ENCODE assay signal across 8 cellular contexts in the genomic region with DNA sequence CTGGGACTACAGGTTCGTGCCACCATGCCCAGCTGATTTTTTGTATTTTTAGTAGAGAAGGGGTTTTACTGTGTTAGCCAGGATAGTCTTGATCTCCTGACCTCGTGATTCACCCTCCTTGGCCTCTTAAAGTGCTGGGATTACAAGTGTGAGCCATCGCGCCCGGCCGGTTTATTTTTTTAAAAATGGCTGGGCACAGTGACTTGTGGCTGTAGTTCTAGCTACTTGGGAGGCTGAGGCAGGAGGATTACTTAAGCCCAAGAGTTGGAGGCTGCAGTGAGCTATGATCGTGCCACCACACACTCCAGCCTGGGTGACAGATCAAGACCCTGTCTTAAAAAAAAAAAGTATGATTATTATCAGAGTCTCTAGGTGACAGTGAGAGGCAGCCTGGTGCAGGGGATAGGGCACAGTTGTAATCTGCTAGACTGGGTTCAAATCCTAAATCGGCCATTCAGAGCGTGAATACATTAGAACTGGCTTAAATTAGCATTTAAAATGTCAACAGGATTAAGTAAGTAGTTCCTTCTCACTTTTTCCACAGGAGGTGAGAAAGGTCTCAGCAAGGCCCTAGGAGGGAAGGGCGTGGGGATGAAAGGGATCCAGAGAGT. TPM values are rescaled to one million over a fixed set of nuclear protein-coding genes. Genes with fewer than 3 reads are reported as not detected.
DNase-seq lines count a peak whose midpoint lies in the region; TF ChIP-seq lines count a peak whose summit lies in the region.

No MANE protein-coding gene starts in this region.

- H3K14ac ChIP-seq in trophoblast cell (ENCODE audit: low read length): peak overlapping the region; percentile 22

- H2BK120ac ChIP-seq in trophoblast cell (ENCODE audit: insufficient read depth, low read length, poor library complexity): peak overlapping the region; percentile 70

- H3K4me3 ChIP-seq in GM12865 (ENCODE audit: low read depth, low read length): peak overlapping the region; percentile 65
- H3K4me3 ChIP-seq in NT2/D1 (ENCODE audit: insufficient read length, low read depth): peak overlapping the region; percentile 47
- peak overlapping the region; percentile 94 for H3K4me3 ChIP-seq in endodermal cell (ENCODE audit: low read length)
- no peak overlapping the region for H3K4me3 ChIP-seq in trophoblast cell (ENCODE audit: low read depth, low read length)

- no peak overlapping the region for H3K4ac ChIP-seq in trophoblast cell (ENCODE audit: low read depth, low read length)

- H3K79me2 ChIP-seq in trophoblast cell (ENCODE audit: control insufficient read depth, insufficient read depth, low read length, poor library complexity): peaks cover 4% of the 10 kb centered on the region

- no peaks in the 10 kb centered on the region for H3K27me3 Mint-ChIP-seq in endodermal cell (ENCODE audit: insufficient read depth)

- no peak overlapping the region for H3K18ac ChIP-seq in trophoblast cell (ENCODE audit: low read length)

- TF ChIP-seq CTCF in GM12865 (IDR thresholded peaks at IDR 0.05; ENCODE audit: insufficient read depth, low read depth, low read length, missing control alignments) (no peak), endodermal cell (conservative IDR thresholded peaks at IDR 0.05) (no peak)

- peaks cover 8% of the 10 kb centered on the region for H3K9me3 Mint-ChIP-seq in endodermal cell

- peak overlapping the region; percentile 67 for H4K91ac ChIP-seq in trophoblast cell (ENCODE audit: low read depth, low read length)

- H3K27me3 ChIP-seq in NT2/D1 (ENCODE audit: insufficient read depth, insufficient read length) (no peaks in the 10 kb centered on the region), endodermal cell (ENCODE audit: control insufficient read depth, insufficient read depth, low read length, poor library complexity, severe bottlenecking) (no peaks in the 10 kb centered on the region), trophoblast cell (ENCODE audit: insufficient read depth, low read length) (no peaks in the 10 kb centered on the region)

- H4K8ac ChIP-seq in trophoblast cell (ENCODE audit: low read depth, low read length): peak overlapping the region; percentile 72

- H2AK5ac ChIP-seq in trophoblast cell (ENCODE audit: low read length): no peak overlapping the region

- H3K4me1 ChIP-seq in NT2/D1 (ENCODE audit: insufficient read depth, insufficient read length): no peaks in the 10 kb centered on the region
- H3K4me1 ChIP-seq in endodermal cell (ENCODE audit: control insufficient read depth, insufficient read depth, low read length): peaks cover 17% of the 10 kb centered on the region
- peaks cover 17% of the 10 kb centered on the region in 2 experiments for H3K4me1 ChIP-seq in trophoblast cell (ENCODE audit: control insufficient read depth in 1 of 2, insufficient read depth in 2 of 2, low read length in 2 of 2)

- peaks cover 63% of the 10 kb centered on the region for H3K4me1 Mint-ChIP-seq in endodermal cell

- H3K79me1 ChIP-seq in trophoblast cell (ENCODE audit: low read length): peaks cover 21% of the 10 kb centered on the region

- H2AFZ ChIP-seq in trophoblast cell (ENCODE audit: insufficient read depth, low read length, poor library complexity): peak overlapping the region; percentile 32

- H3K4me3 Mint-ChIP-seq in endodermal cell: peak overlapping the region; percentile 91

- H2BK5ac ChIP-seq in trophoblast cell (ENCODE audit: low read depth, low read length, poor library complexity): peak overlapping the region; percentile 41

- H3K9ac ChIP-seq in NT2/D1 (ENCODE audit: insufficient read length, low read depth) (peak overlapping the region; percentile 71), endodermal cell (ENCODE audit: extremely low read depth, low read length, poor library complexity, severe bottlenecking) (peak overlapping the region; percentile 91), trophoblast cell (ENCODE audit: low read length) (no peak overlapping the region)

- 72% methylated on average over 8 to 10 of the region's 10 CpGs for WGBS in endodermal cell (ENCODE audit: insufficient coverage in 1 of 2, insufficient read length in 1 of 2), 2 experiments
- no CpG with 5 or more reads among the region's 10 CpGs for WGBS in trophoblast cell (ENCODE audit: extremely low coverage, insufficient coverage, insufficient read length)

- DNase-seq in GM12865 (ENCODE audit: low read depth) (no peak), NT2/D1 (ENCODE audit: low read depth, low spot score) (no peak), endodermal cell (no peak), trophoblast cell (peak; percentile 25 to 31), anterior cingulate cortex (lab: John Stamatoyannopoulos, UW) (no peak), amniotic stem cell (lab: John Stamatoyannopoulos, UW) (no peak), NCI-H82 (lab: John Stamatoyannopoulos, UW) (no peak), SK-N-DZ (ENCODE audit: low spot score) (no peak)

- no peak overlapping the region for H4K12ac ChIP-seq in trophoblast cell (ENCODE audit: low read depth, low read length)

- H3K36me3 ChIP-seq in NT2/D1 (ENCODE audit: insufficient read depth, insufficient read length, low read length) (no peaks in the 10 kb centered on the region), endodermal cell (ENCODE audit: control insufficient read depth, insufficient read depth, low read length) (no peaks in the 10 kb centered on the region), trophoblast cell (ENCODE audit: control insufficient read depth in 1 of 2, insufficient read depth in 2 of 2, low read length in 2 of 2) (no peaks in the 10 kb centered on the region)

- H3K9me3 ChIP-seq in NT2/D1 (ENCODE audit: insufficient read depth, low read length) (peaks cover 10% of the 10 kb centered on the region; the same call in 1 of the 2 replicates), endodermal cell (ENCODE audit: control insufficient read depth, low read length) (peaks cover 16% of the 10 kb centered on the region), trophoblast cell (ENCODE audit: insufficient read depth, low read depth, low read length) (no peaks in the 10 kb centered on the region)

- peak overlapping the region; percentile 68 for H3K4me2 ChIP-seq in trophoblast cell (ENCODE audit: low read length)

- H3K23ac ChIP-seq in trophoblast cell (ENCODE audit: low read length): no peak overlapping the region

- H2BK12ac ChIP-seq in trophoblast cell (ENCODE audit: low read length): peak overlapping the region; percentile 11

- H3K27ac Mint-ChIP-seq in endodermal cell: peak overlapping the region; percentile 99

- peaks cover 2% of the 10 kb centered on the region for H3K36me3 Mint-ChIP-seq in endodermal cell (ENCODE audit: low read depth)

- H3K27ac ChIP-seq in endodermal cell (ENCODE audit: low read depth, low read length) (peak overlapping the region; percentile 67), trophoblast cell (ENCODE audit: low read depth, low read length) (peak overlapping the region; percentile 91)

RNA-seq across cellular contexts. Expression of gene MGST2, which starts 0.4 kb away (rescaled TPM):
- 100 to 1,000 TPM; 188 to 215 TPM for total RNA-seq in endodermal cell
- polyA plus RNA-seq in endodermal cell (2013, experiment 1 of 2): 53.2 TPM
- 60.4 TPM for polyA plus RNA-seq in endodermal cell (2013, experiment 2 of 2)
- 53.9 and 57.1 TPM in 2 replicates for polyA plus RNA-seq in trophoblast cell (2013)
- 15.9 and 26.8 TPM in 2 replicates for polyA plus RNA-seq in SK-N-DZ (2014; cell fraction: cytosol; rRNA removed)
- polyA plus RNA-seq in SK-N-DZ (2014; cell fraction: nucleus; rRNA removed): 5.1 and 10.7 TPM in 2 replicates

Comparison
In these comparisons a context has a peak if more than half of its experiments do, and no peak if none do; other contexts are left out.
1. DNase-seq: peak in trophoblast cell (2 of 2); none in GM12865 (single experiment), NT2/D1 (single experiment), endodermal cell (single experiment), anterior cingulate cortex (0 of 58), amniotic stem cell (single experiment), NCI-H82 (single experiment) and SK-N-DZ (single experiment).